Comparison of ENCODE assay signal across 20 cellular contexts in the genomic region with DNA sequence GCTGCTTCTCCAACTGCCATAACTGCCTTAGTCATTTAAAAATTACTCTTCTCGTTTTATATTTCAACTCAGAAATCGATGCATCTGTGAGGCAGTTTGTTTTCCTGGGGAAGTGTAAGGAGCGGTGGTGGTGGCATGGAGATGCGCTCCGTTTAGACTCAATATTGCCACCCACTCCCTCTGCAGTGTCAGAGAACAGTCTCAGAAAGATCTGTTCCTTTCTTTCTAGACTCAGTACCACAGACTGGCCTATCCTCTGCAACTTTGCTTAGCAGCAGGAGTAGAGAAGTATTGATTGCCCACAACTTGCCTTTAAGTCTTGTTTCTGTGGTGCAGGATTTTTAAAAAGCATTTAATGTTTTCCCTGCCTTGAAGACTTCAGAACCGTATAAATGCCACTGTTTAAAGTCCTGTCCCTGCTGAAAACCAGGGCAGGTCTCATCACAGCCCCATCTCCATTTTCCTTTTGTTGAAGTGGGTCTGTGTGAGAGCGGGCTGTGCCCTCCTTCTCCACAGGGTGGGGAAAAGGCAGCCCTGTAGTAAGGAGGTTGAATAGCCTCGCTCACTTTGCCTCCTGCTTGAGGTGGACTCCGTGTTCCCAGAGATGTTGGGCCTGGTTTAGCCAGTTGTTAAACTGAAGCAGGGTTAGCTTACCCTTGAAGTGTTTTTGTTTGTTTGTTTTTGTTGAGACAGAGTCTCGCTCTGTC.
A peak's percentile ranks its signal among the peaks of the same experiment; 100 is the strongest.
DNase-seq lines count a peak whose midpoint lies in the region; ATAC-seq and TF ChIP-seq lines count a peak whose summit lies in the region.
"Had no signal": no experiment of that assay in that cellular context is flagged by ENCODE, and none has a peak within 500 bp of the region (broad histone marks: within the 10 kb centered on the region; RNA-seq: fewer than 3 reads in every experiment).

No MANE protein-coding gene starts in this region.

- peak overlapping the region; percentile 61 to 98 (median 95) for H3K27ac ChIP-seq in dorsolateral prefrontal cortex
- H3K27ac ChIP-seq in temporal lobe (ENCODE audit: low read depth, low read length), result peak overlapping the region; percentile 92
- H3K27ac ChIP-seq: epithelial cell of prostate had no signal

- intact Hi-C loops in dorsolateral prefrontal cortex (cut with DNase I), result loop anchor here (2.0 to 10.0 kb wide), 6 partner anchors 35 to 150 kb away; a partner anchor contains a TSS

- H3K4me1 ChIP-seq in adipocyte (ENCODE audit: control insufficient read depth, insufficient read depth, low read length), result peaks cover 60% of the 10 kb centered on the region
- H3K4me1 ChIP-seq: Caco-2 had no signal

- POLR2A ChIA-PET in naive thymus-derived CD8-positive, alpha-beta T cell (lab: Charles Lee), result no interaction called here

- peaks cover 15% of the 10 kb centered on the region for H3K4me1 Mint-ChIP-seq in neural crest cell
- peaks cover 2 to 8% (median 5%) of the 10 kb centered on the region in 4 donors for H3K4me1 Mint-ChIP-seq in naive thymus-derived CD8-positive, alpha-beta T cell

- H3K27me3 Mint-ChIP-seq in neural crest cell (ENCODE audit: low read depth), result no peaks in the 10 kb centered on the region
- peaks cover 0 to 1% (median 0%) of the 10 kb centered on the region in 5 donors for H3K27me3 Mint-ChIP-seq in naive thymus-derived CD8-positive, alpha-beta T cell
- H3K27me3 Mint-ChIP-seq: dendritic cell treated with granulocyte-macrophage colony-stimulating factor and Interleukin-4, amounts not matched to agents 40 ng/mL and 50 ng/mL, for 4 days had no signal

- H3K27me3 ChIP-seq in adipocyte (replicated peaks; ENCODE audit: control insufficient read depth, insufficient read depth, low read length), result no peaks in the 10 kb centered on the region
- H3K27me3 ChIP-seq in dorsolateral prefrontal cortex, result no peaks in the 10 kb centered on the region
- H3K27me3 ChIP-seq: body of pancreas had no signal

- no peaks in the 10 kb centered on the region for H3K36me3 Mint-ChIP-seq in neural crest cell (ENCODE audit: low read depth)
- H3K36me3 Mint-ChIP-seq in naive thymus-derived CD8-positive, alpha-beta T cell, result no peaks in the 10 kb centered on the region
- H3K36me3 Mint-ChIP-seq: activated naive CD4-positive, alpha-beta T cell treated with anti-CD3 and anti-CD28 coated beads, Interleukin-2, amount 50 U/mL, for 72 hours; naive B cell had no signal

- H3K4me3 ChIP-seq in adipocyte (ENCODE audit: low read length), result peak overlapping the region; percentile 19
- peak overlapping the region in 40 of 59 donors; percentile 0 to 52 (median 17) for H3K4me3 ChIP-seq in dorsolateral prefrontal cortex
- H3K4me3 ChIP-seq: body of pancreas had no signal

- no peaks in the 10 kb centered on the region for H3K9me3 ChIP-seq in adipocyte (ENCODE audit: control insufficient read depth, low read length)
- H3K9me3 ChIP-seq: body of pancreas, Caco-2 had no signal

- H3K27ac Mint-ChIP-seq in neural crest cell (ENCODE audit: unreplicated experiment), result peak overlapping the region; percentile 58
- peak overlapping the region in 1 of 10 donors; percentile 43 for H3K27ac Mint-ChIP-seq in naive thymus-derived CD8-positive, alpha-beta T cell
- H3K27ac Mint-ChIP-seq: dendritic cell treated with granulocyte-macrophage colony-stimulating factor and Interleukin-4, amounts not matched to agents 40 ng/mL and 50 ng/mL, for 4 days; naive B cell had no signal

- no peaks in the 10 kb centered on the region for H3K9me3 Mint-ChIP-seq in neural crest cell
- H3K9me3 Mint-ChIP-seq in naive thymus-derived CD8-positive, alpha-beta T cell, result no peaks in the 10 kb centered on the region
- H3K9me3 Mint-ChIP-seq: activated naive CD4-positive, alpha-beta T cell treated with anti-CD3 and anti-CD28 coated beads, Interleukin-2, amount 50 U/mL, for 72 hours; dendritic cell treated with granulocyte-macrophage colony-stimulating factor and Interleukin-4, amounts not matched to agents 40 ng/mL and 50 ng/mL, for 4 days; naive B cell had no signal

- no peak for ATAC-seq in GM21528 (IDR thresholded peaks at IDR 0.05; ENCODE audit: low FRiP score, unreplicated experiment)
- ATAC-seq in naive thymus-derived CD8-positive, alpha-beta T cell, result no peak
- ATAC-seq: activated naive CD4-positive, alpha-beta T cell treated with anti-CD3 and anti-CD28 coated beads, Interleukin-2, amount 50 U/mL, for 72 hours; body of pancreas; SK-N-SH treated with all-trans-retinoic acid at 6 μM for 48 hours had no signal

- TF ChIP-seq CTCF in dorsolateral prefrontal cortex (IDR thresholded peaks at IDR 0.05 in 54 of 56, conservative IDR thresholded peaks at IDR 0.05 in 2 of 56; ENCODE audit: low read depth in 1 of 56, partially characterized antibody in 56 of 56), result peak in 4 of 56 donors; percentile 15 to 23 (median 21)
- TF ChIP-seq CTCF in neural crest cell (conservative IDR thresholded peaks at IDR 0.05), result no peak

- DNase-seq in adipocyte (ENCODE audit: low read depth) (no peak), dorsolateral prefrontal cortex (peak in 2 of 10 donors; percentile 47 to 60), neural crest cell (ENCODE audit: low read depth, low spot score) (no peak), GDM1 (lab: John Stamatoyannopoulos, UW) (no peak)
- DNase-seq in naive thymus-derived CD8-positive, alpha-beta T cell, result no peak
- DNase-seq: AML-193; body of pancreas; Caco-2; naive B cell; NCI-H2081 treated with DMSO at 0.1 percent for 48 hours; posterior cingulate gyrus; stimulated activated CD8-positive, alpha-beta memory T cell treated with anti-CD3 and anti-CD28 coated beads, Interleukin-4, amount 100 ng/mL, for 48 hours; T-helper 9 cell; trophoblast cell had no signal

- peak overlapping the region; percentile 15 for H3K9ac ChIP-seq in adipocyte (ENCODE audit: low read length)

- H3K36me3 ChIP-seq in adipocyte (ENCODE audit: control insufficient read depth, insufficient read depth, low read length, severe bottlenecking), result no peaks in the 10 kb centered on the region

- no peak overlapping the region for H3K4me3 Mint-ChIP-seq in neural crest cell
- no peak overlapping the region for H3K4me3 Mint-ChIP-seq in naive thymus-derived CD8-positive, alpha-beta T cell
- H3K4me3 Mint-ChIP-seq: dendritic cell treated with granulocyte-macrophage colony-stimulating factor and Interleukin-4, amounts not matched to agents 40 ng/mL and 50 ng/mL, for 4 days; naive B cell had no signal
